In the genomic region with DNA sequence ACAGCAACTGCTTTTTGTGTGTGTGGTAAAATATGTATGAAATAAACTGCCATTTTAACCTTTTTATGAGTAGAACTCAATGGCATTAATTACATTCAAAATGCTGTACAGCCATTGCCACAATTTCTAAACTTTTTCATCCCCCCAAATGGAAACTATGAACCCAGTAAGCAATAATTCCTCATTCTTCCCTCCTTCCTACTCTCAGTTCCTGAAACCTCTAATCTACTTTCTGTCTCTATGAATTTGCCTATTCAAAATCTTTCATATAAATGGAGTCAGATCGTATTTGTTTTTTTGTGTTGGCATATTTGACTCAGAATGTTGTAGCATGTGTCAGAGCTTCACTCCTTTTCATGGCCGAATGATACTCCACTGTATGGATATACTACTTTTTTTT, we compare ENCODE assay signal across 16 cellular contexts.
"Had no signal": no experiment of that assay in that cellular context is flagged by ENCODE, and none has a peak within 500 bp of the region (broad histone marks: within the 10 kb centered on the region; RNA-seq: fewer than 3 reads in every experiment).

No MANE protein-coding gene starts in this region.

- H3K4me3 ChIP-seq: psoas muscle, spleen, suprapubic skin had no signal

- H3K27me3 ChIP-seq: spleen, suprapubic skin had no signal

- H3K27ac ChIP-seq: psoas muscle, spleen, suprapubic skin, VCaP had no signal

- H3K27ac Mint-ChIP-seq: activated CD4-positive, alpha-beta T cell treated with anti-CD3 and anti-CD28 coated beads for 36 hours; activated CD8-positive, alpha-beta T cell treated with anti-CD3 and anti-CD28 coated beads, Interleukin-2, amount 10 ng/mL, durations not matched to agents 7 days and 5 days; activated naive CD8-positive, alpha-beta T cell; brain; type B pancreatic cell had no signal

- H3K27me3 Mint-ChIP-seq: activated CD4-positive, alpha-beta T cell treated with anti-CD3 and anti-CD28 coated beads for 36 hours; activated naive CD8-positive, alpha-beta T cell; central memory CD8-positive, alpha-beta T cell; type B pancreatic cell had no signal

- H3K4me1 ChIP-seq: psoas muscle had no signal

- ATAC-seq: activated CD4-positive, alpha-beta T cell treated with anti-CD3 and anti-CD28 coated beads for 36 hours; activated CD8-positive, alpha-beta T cell treated with anti-CD3 and anti-CD28 coated beads, Interleukin-2, amount 10 ng/mL, durations not matched to agents 7 days and 5 days; psoas muscle; sciatic nerve had no signal

- DNase-seq: activated CD4-positive, alpha-beta T cell treated with anti-CD3 and anti-CD28 coated beads for 36 hours; activated CD8-positive, alpha-beta T cell treated with anti-CD3 and anti-CD28 coated beads, Interleukin-2, amount 10 ng/mL, durations not matched to agents 7 days and 5 days; amygdala; dermis blood vessel endothelial cell; hippocampal formation; psoas muscle; spleen; stimulated activated CD4-positive, alpha-beta T cell treated with anti-CD3 and anti-CD28 coated beads, Interleukin-1b, Interleukin-23, amount 100 ng/mL, for 48 hours; stimulated activated naive CD4-positive, alpha-beta T cell had no signal

- H3K36me3 ChIP-seq: spleen, suprapubic skin had no signal

- H3K9me3 ChIP-seq: psoas muscle, spleen, suprapubic skin had no signal

- H3K4me3 Mint-ChIP-seq: activated CD4-positive, alpha-beta T cell treated with anti-CD3 and anti-CD28 coated beads for 36 hours; activated CD8-positive, alpha-beta T cell treated with anti-CD3 and anti-CD28 coated beads, Interleukin-2, amount 10 ng/mL, durations not matched to agents 7 days and 5 days; activated naive CD8-positive, alpha-beta T cell; brain; central memory CD8-positive, alpha-beta T cell; type B pancreatic cell had no signal

- H3K9me3 Mint-ChIP-seq: central memory CD8-positive, alpha-beta T cell; type B pancreatic cell had no signal
